8 cellular contexts compared by ENCODE assay signal in the genomic region with DNA sequence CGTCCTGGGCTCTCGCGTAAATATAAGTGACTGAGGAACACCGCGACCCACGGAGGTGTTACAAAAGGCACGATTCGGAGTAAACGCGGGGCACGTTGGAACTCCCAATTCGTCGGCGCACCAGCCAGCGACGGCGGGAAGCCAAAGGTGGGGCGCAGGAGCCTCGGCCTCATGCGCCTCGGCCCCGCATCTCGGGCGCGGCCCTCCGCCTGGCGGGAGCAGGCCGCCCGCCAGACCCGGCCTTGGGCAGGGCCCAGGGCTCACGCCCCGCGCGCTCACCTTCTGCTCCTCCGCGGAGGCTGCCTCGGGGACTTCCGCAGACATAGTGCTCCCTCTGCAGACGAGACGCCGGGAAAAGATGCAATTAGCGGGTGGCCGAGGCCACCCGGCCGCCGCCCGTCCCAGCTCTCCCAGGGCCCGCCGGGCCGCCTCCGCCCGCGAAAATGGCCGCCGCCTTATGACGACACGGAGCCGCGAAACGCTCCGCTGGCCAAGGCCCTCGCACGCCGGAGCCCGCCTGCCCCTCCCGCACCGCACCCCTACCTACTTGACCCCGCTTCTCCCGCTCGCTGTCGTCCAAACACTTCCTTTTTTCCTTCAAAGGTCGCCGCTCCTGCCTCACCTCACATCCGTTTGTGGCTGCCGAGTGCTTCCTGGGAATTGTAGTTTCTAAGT. TPM values are rescaled to one million over a fixed set of nuclear protein-coding genes. Genes with fewer than 3 reads are reported as not detected.
DNase-seq lines count a peak whose midpoint lies in the region; ATAC-seq and TF ChIP-seq lines count a peak whose summit lies in the region.

A gene with protein sequence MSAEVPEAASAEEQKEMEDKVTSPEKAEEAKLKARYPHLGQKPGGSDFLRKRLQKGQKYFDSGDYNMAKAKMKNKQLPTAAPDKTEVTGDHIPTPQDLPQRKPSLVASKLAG (minus strand): TSS at position 462 of the 675 bp plus-strand sequence. CDS start 138 bp downstream, at position 324.

- POLR2A ChIA-PET in AG04450 (lab: Yijun Ruan, JAX) (interaction anchor here (0.6 to 0.8 kb wide), 2 partner anchors 9 to 17 kb away, joined by 3 to 6 read pairs; no protein-coding TSS in a partner anchor), activated B cell treated with CpG ODN at 0.5 μM for 24 hours (lab: Charles Lee) (interaction anchor here (0.6 to 1.7 kb wide), 8 partner anchors 10 to 389 kb away, joined by 3 to 11 read pairs (median 4); a partner anchor contains a TSS)

- no peaks in the 10 kb centered on the region for H3K27me3 ChIP-seq in AG04450 (ENCODE audit: control insufficient read depth, insufficient read depth, low read length)

- peaks cover 25% of the 10 kb centered on the region for H3K36me3 Mint-ChIP-seq in activated B cell treated with CpG ODN at 0.5 μM for 24 hours (ENCODE audit: low read depth)

- H3K4me3 ChIP-seq in AG04450 (ENCODE audit: low read depth, low read length), result peak within 1 kb of the TSS; percentile 85

- no peaks in the 10 kb centered on the region for H3K9me3 ChIP-seq in AG04450 (ENCODE audit: control insufficient read depth, insufficient read depth, low read length)

- intact Hi-C loops in activated B cell treated with CpG ODN at 0.5 μM for 24 hours (cut with micrococcal nuclease), result loop anchor here (1.0 to 10.0 kb wide), 9 partner anchors 10 to 551 kb away; a partner anchor contains a TSS

- no peaks in the 10 kb centered on the region for H3K27me3 Mint-ChIP-seq in activated B cell treated with CpG ODN at 0.5 μM for 24 hours

- peak within 1 kb of the TSS; percentile 100 for H3K27ac Mint-ChIP-seq in activated B cell treated with CpG ODN at 0.5 μM for 24 hours

- peaks cover under 1% of the 10 kb centered on the region for H3K9me3 Mint-ChIP-seq in activated B cell treated with CpG ODN at 0.5 μM for 24 hours

- H3K4me3 Mint-ChIP-seq in activated B cell treated with CpG ODN at 0.5 μM for 24 hours, result peak within 1 kb of the TSS; percentile 97

- H3K4me1 Mint-ChIP-seq in activated B cell treated with CpG ODN at 0.5 μM for 24 hours, result peaks cover 50% of the 10 kb centered on the region

- TF ChIP-seq CTCF in AG04450 (IDR thresholded peaks at IDR 0.05; ENCODE audit: low read depth, low read length) (no peak), activated B cell treated with CpG ODN at 0.5 μM for 24 hours (IDR thresholded peaks at IDR 0.05) (no peak)

- DNase-seq in AG04450 (ENCODE audit: low read depth, low spot score), result peak; percentile 49
- DNase-seq in NCI-H2227 (lab: John Stamatoyannopoulos, UW; ENCODE audit: unreplicated experiment), result peak; percentile 92
- peak; percentile 82 for DNase-seq in activated B cell treated with CpG ODN at 0.5 μM for 24 hours
- DNase-seq in caudate nucleus (lab: John Stamatoyannopoulos, UW), result peak; percentile 41 to 96 (median 83)
- DNase-seq in inferior parietal cortex (ENCODE audit: extremely low spot score), result peak; percentile 87
- peak; percentile 70 for DNase-seq in stimulated activated CD4-positive, alpha-beta T cell treated with anti-CD3 and anti-CD28 coated beads, Interleukin-12 subunit alpha, Interleukin-12 subunit beta, amount 100 ng/mL, for 4 hours

- ATAC-seq in GM18907 (IDR thresholded peaks at IDR 0.05; ENCODE audit: unreplicated experiment) (peak; percentile 77), HG03159 (IDR thresholded peaks at IDR 0.05; ENCODE audit: unreplicated experiment) (peak; percentile 65), activated B cell treated with CpG ODN at 0.5 μM for 24 hours (ENCODE audit: low read depth) (peak; percentile 83)

- CTCF ChIA-PET in AG04450 (lab: Charles Lee), result no interaction called here
- CTCF ChIA-PET in activated B cell treated with CpG ODN at 0.5 μM for 24 hours (lab: Charles Lee), result no interaction called here

- H3K27ac ChIP-seq in AG04450 (ENCODE audit: low read depth, low read length) (peak within 1 kb of the TSS; percentile 84), caudate nucleus (ENCODE audit: low read depth, low read length) (peak within 1 kb of the TSS; percentile 79)

RNA-seq across cellular contexts. Expression of the gene that starts here (rescaled TPM):
- polyA plus RNA-seq in AG04450 (2011; rRNA removed), result 62.8 and 86.3 TPM in 2 replicates
- polyA minus RNA-seq in AG04450 (2011; rRNA and poly(A)+ RNA removed), result 52.3 and 62.5 TPM in 2 replicates
- 145 and 153 TPM in 2 replicates for total RNA-seq in activated B cell treated with CpG ODN at 0.5 μM for 24 hours

Comparison
In these comparisons a context has a peak if more than half of its experiments do, and no peak if none do; other contexts are left out.
1. Peak in every context shown above with its lines: DNase-seq, ATAC-seq, H3K4me3 ChIP-seq and H3K27ac ChIP-seq.